Comparison of ENCODE assay signal across 16 cellular contexts in the genomic region with DNA sequence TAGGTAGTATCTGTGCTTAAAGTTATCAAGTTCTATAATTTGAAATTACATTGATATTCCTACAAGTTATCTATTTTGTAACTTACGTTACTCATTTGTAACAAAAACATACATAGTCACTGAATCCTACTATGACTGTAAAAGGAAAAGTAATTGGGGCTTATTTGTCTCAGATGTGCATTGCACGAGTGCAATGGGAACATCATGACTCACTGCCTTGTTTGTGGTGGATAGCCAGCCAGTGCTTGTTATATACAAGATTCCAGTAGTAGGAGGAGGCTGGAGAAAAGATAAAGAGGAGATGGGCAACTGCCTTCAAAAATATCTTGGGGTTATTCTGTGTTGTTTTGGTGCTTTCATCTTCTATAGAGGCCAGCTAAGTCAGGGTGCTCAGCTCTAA.
DNase-seq lines count a peak whose midpoint lies in the region; ATAC-seq and TF ChIP-seq lines count a peak whose summit lies in the region.
"Had no signal": no experiment of that assay in that cellular context is flagged by ENCODE, and none has a peak within 500 bp of the region (broad histone marks: within the 10 kb centered on the region; RNA-seq: fewer than 3 reads in every experiment).

No MANE protein-coding gene starts in this region.

- no peak for TF ChIP-seq CTCF in fibroblast of the aortic adventitia (IDR thresholded peaks at IDR 0.05; ENCODE audit: insufficient read depth, low read length)

- H3K9me3 Mint-ChIP-seq in effector memory CD8-positive, alpha-beta T cell: peaks cover 0 to 5% of the 10 kb centered on the region in 2 donors
- peaks cover 4% of the 10 kb centered on the region for H3K9me3 Mint-ChIP-seq in activated CD4-positive, alpha-beta T cell treated with anti-CD3 and anti-CD28 coated beads, Interleukin-2, amount 10 ng/mL, durations not matched to agents 24 days and 14 days
- H3K9me3 Mint-ChIP-seq: stimulated activated naive CD8-positive, alpha-beta T cell treated with anti-CD3 and anti-CD28 coated beads, Interleukin-15, Interleukin-2, amounts not matched to agents 100 ng/mL and 50 ng/mL, for 24 hours had no signal

- intact Hi-C loops in activated CD4-positive, alpha-beta T cell treated with anti-CD3 and anti-CD28 coated beads, Interleukin-2, amount 10 ng/mL, durations not matched to agents 24 days and 14 days (cut with micrococcal nuclease): no loop called here

- no peaks in the 10 kb centered on the region for H3K27me3 ChIP-seq in adipocyte (replicated peaks; ENCODE audit: control insufficient read depth, insufficient read depth, low read length)
- H3K27me3 ChIP-seq: neutrophil had no signal

- H3K4me1 Mint-ChIP-seq in effector memory CD8-positive, alpha-beta T cell (ENCODE audit: low read depth in 2 of 2): no peaks in the 10 kb centered on the region
- no peaks in the 10 kb centered on the region for H3K4me1 Mint-ChIP-seq in activated CD4-positive, alpha-beta T cell treated with anti-CD3 and anti-CD28 coated beads, Interleukin-2, amount 10 ng/mL, durations not matched to agents 24 days and 14 days
- H3K4me1 Mint-ChIP-seq: memory B cell had no signal

- H3K36me3 ChIP-seq in adipocyte (ENCODE audit: control insufficient read depth, insufficient read depth, low read length, severe bottlenecking): no peaks in the 10 kb centered on the region
- H3K36me3 ChIP-seq: neutrophil had no signal

- no peak for ATAC-seq in effector memory CD8-positive, alpha-beta T cell (replicated peaks)
- no peak for ATAC-seq in GM21786 (IDR thresholded peaks at IDR 0.05; ENCODE audit: unreplicated experiment)
- ATAC-seq: HCT116 had no signal

- H3K9me3 ChIP-seq in adipocyte (ENCODE audit: control insufficient read depth, low read length): no peaks in the 10 kb centered on the region
- H3K9me3 ChIP-seq: neutrophil had no signal

- peaks cover 12% of the 10 kb centered on the region for H3K4me1 ChIP-seq in adipocyte (ENCODE audit: control insufficient read depth, insufficient read depth, low read length)

- no peak overlapping the region for H3K4me3 Mint-ChIP-seq in effector memory CD8-positive, alpha-beta T cell
- H3K4me3 Mint-ChIP-seq in activated CD4-positive, alpha-beta T cell treated with anti-CD3 and anti-CD28 coated beads, Interleukin-2, amount 10 ng/mL, durations not matched to agents 24 days and 14 days: no peak overlapping the region
- H3K4me3 Mint-ChIP-seq: memory B cell; stimulated activated naive CD8-positive, alpha-beta T cell treated with anti-CD3 and anti-CD28 coated beads, Interleukin-15, Interleukin-2, amounts not matched to agents 100 ng/mL and 50 ng/mL, for 24 hours had no signal

- H3K27ac Mint-ChIP-seq in effector memory CD8-positive, alpha-beta T cell: no peak overlapping the region
- H3K27ac Mint-ChIP-seq in activated CD4-positive, alpha-beta T cell treated with anti-CD3 and anti-CD28 coated beads, Interleukin-2, amount 10 ng/mL, durations not matched to agents 24 days and 14 days: no peak overlapping the region
- H3K27ac Mint-ChIP-seq: memory B cell; stimulated activated naive CD8-positive, alpha-beta T cell treated with anti-CD3 and anti-CD28 coated beads, Interleukin-15, Interleukin-2, amounts not matched to agents 100 ng/mL and 50 ng/mL, for 24 hours had no signal

- H3K4me3 ChIP-seq in adipocyte (ENCODE audit: low read length): no peak overlapping the region
- no peak overlapping the region for H3K4me3 ChIP-seq in fibroblast of the aortic adventitia (ENCODE audit: low read depth, low read length)

- DNase-seq in HCEC 1CT (peak; percentile 66), adipocyte (ENCODE audit: low read depth) (peak; percentile 86), fibroblast of the aortic adventitia (ENCODE audit: low read depth) (peak; percentile 77), stromal cell of bone marrow (ENCODE audit: low read depth) (peak; percentile 75)
- DNase-seq in effector memory CD8-positive, alpha-beta T cell: no peak
- DNase-seq in activated CD4-positive, alpha-beta T cell treated with anti-CD3 and anti-CD28 coated beads, Interleukin-2, amount 10 ng/mL, durations not matched to agents 24 days and 14 days: no peak
- DNase-seq: activated gamma-delta T cell, Calu3, caudate nucleus, erythroblast, small intestine had no signal

- H3K36me3 Mint-ChIP-seq in effector memory CD8-positive, alpha-beta T cell (ENCODE audit: insufficient read depth): no peaks in the 10 kb centered on the region
- H3K36me3 Mint-ChIP-seq in activated CD4-positive, alpha-beta T cell treated with anti-CD3 and anti-CD28 coated beads, Interleukin-2, amount 10 ng/mL, durations not matched to agents 24 days and 14 days (ENCODE audit: low read depth): no peaks in the 10 kb centered on the region
- H3K36me3 Mint-ChIP-seq: memory B cell had no signal

- no peak overlapping the region for H3K9ac ChIP-seq in adipocyte (ENCODE audit: low read length)

- H3K27me3 Mint-ChIP-seq in effector memory CD8-positive, alpha-beta T cell: peaks cover 12 to 14% of the 10 kb centered on the region in 2 donors
- H3K27me3 Mint-ChIP-seq in activated CD4-positive, alpha-beta T cell treated with anti-CD3 and anti-CD28 coated beads, Interleukin-2, amount 10 ng/mL, durations not matched to agents 24 days and 14 days: no peaks in the 10 kb centered on the region

Comparison
In these comparisons a context has a peak if more than half of its experiments do, and no peak if none do; other contexts are left out.
1. DNase-seq: peak in HCEC 1CT (single experiment), adipocyte (single experiment), fibroblast of the aortic adventitia (single experiment) and stromal cell of bone marrow (single experiment); none in effector memory CD8-positive, alpha-beta T cell (0 of 3) and activated CD4-positive, alpha-beta T cell treated with anti-CD3 and anti-CD28 coated beads, Interleukin-2, amount 10 ng/mL, durations not matched to agents 24 days and 14 days (single experiment).